ENCODE assay signal across 8 cellular contexts in the genomic region with DNA sequence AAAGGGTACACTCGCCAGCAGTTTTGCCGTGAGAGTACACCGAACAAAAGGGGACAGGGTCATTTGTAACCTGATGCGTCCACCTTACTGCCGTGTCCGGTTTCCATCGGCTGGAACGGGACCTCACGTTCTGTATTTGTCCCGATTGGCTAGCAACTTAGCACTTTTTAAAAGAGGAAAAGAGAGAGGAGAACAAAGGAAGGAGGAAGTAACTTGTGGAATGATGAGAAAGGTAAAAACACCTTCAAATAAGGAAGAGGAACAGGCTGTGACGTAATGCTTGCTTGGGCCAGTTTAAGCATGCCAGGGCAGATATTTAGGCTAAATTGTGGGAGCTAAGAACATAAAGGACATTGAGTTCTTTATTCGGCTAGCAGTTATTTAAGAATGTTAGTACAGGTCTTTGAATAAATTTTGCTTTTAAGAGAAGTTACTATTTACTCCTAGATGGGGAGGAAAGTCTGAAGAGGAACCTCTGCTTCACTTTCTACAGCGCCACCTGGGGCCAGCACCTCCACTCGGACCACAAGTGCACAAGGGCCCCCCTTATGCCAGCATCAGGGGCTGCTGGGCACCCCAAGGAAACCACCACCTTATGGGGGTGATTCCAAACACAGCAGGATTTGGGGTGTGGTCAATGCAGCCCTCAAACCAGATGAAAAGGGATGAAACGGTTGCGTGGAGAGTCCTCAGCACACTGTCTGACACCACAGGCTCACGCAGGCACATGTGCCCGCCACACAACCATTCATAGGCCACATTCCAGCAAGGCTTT. TPM values are rescaled to one million over a fixed set of nuclear protein-coding genes. Genes with fewer than 3 reads are reported as not detected.
A peak's percentile ranks its signal among the peaks of the same experiment; 100 is the strongest.
DNase-seq lines count a peak whose midpoint lies in the region; FAIRE-seq and TF ChIP-seq lines count a peak whose summit lies in the region.

No MANE protein-coding gene starts in this region.

- intact Hi-C loops in esophagus muscularis mucosa (cut with DNase I), result loop anchor here (5.0 kb wide), 2 partner anchors 40 to 80 kb away; a partner anchor contains a TSS

- H3K27me3 ChIP-seq in ACC112 (ENCODE audit: insufficient read depth, low read length) (no peaks in the 10 kb centered on the region), esophagus muscularis mucosa (peaks cover 0 to 44% (median 4%) of the 10 kb centered on the region in 4 donors)

- peak overlapping the region; percentile 97 for H3K27ac Mint-ChIP-seq in T-helper 2 cell treated with Interferon-gamma antibody and Interleukin-4, amounts not matched to agents 5 μg/mL and 100 μg/mL, for 36 hours
- peak overlapping the region; percentile 87 for H3K27ac Mint-ChIP-seq in stimulated activated naive CD8-positive, alpha-beta T cell treated with anti-CD3 and anti-CD28 coated beads, Interleukin-15, Interleukin-2, amounts not matched to agents 100 ng/mL and 50 ng/mL, for 24 hours

- peaks cover 33% of the 10 kb centered on the region for H3K4me1 Mint-ChIP-seq in T-helper 2 cell treated with Interferon-gamma antibody and Interleukin-4, amounts not matched to agents 5 μg/mL and 100 μg/mL, for 36 hours (ENCODE audit: low read depth)
- H3K4me1 Mint-ChIP-seq in stimulated activated naive CD8-positive, alpha-beta T cell treated with anti-CD3 and anti-CD28 coated beads, Interleukin-15, Interleukin-2, amounts not matched to agents 100 ng/mL and 50 ng/mL, for 24 hours (ENCODE audit: low read depth), result peaks cover 44% of the 10 kb centered on the region

- DNase-seq in GM12892 (ENCODE audit: insufficient read length), result no peak
- DNase-seq in T-helper 2 cell treated with Interferon-gamma antibody and Interleukin-4, amounts not matched to agents 5 μg/mL and 100 μg/mL, for 36 hours (ENCODE audit: low spot score), result no peak
- no peak for DNase-seq in esophagus muscularis mucosa (ENCODE audit: extremely low spot score)
- DNase-seq in hepatic stellate cell (ENCODE audit: low spot score), result no peak
- no peak for DNase-seq in dedifferentiated amniotic fluid mesenchymal stem cell (ENCODE audit: extremely low spot score)
- DNase-seq in NCI-H2081 (lab: John Stamatoyannopoulos, UW), result no peak

- 31% methylated on average over 17 of the region's 18 CpGs for WGBS in esophagus muscularis mucosa

- TF ChIP-seq EP300 in esophagus muscularis mucosa (IDR thresholded peaks at IDR 0.05), result no peak

- peak overlapping the region; percentile 88 for H3K4me3 Mint-ChIP-seq in T-helper 2 cell treated with Interferon-gamma antibody and Interleukin-4, amounts not matched to agents 5 μg/mL and 100 μg/mL, for 36 hours
- peak overlapping the region; percentile 75 for H3K4me3 Mint-ChIP-seq in stimulated activated naive CD8-positive, alpha-beta T cell treated with anti-CD3 and anti-CD28 coated beads, Interleukin-15, Interleukin-2, amounts not matched to agents 100 ng/mL and 50 ng/mL, for 24 hours

- TF ChIP-seq CTCF in esophagus muscularis mucosa (IDR thresholded peaks at IDR 0.05), result no peak

- no peak overlapping the region for H2AFZ ChIP-seq in ACC112 (ENCODE audit: low read length, unreplicated experiment)

- H3K9me3 ChIP-seq in esophagus muscularis mucosa, result no peaks in the 10 kb centered on the region

- no peaks in the 10 kb centered on the region for H3K27me3 Mint-ChIP-seq in T-helper 2 cell treated with Interferon-gamma antibody and Interleukin-4, amounts not matched to agents 5 μg/mL and 100 μg/mL, for 36 hours (ENCODE audit: low read depth)
- H3K27me3 Mint-ChIP-seq in stimulated activated naive CD8-positive, alpha-beta T cell treated with anti-CD3 and anti-CD28 coated beads, Interleukin-15, Interleukin-2, amounts not matched to agents 100 ng/mL and 50 ng/mL, for 24 hours, result no peaks in the 10 kb centered on the region

- H3K36me3 ChIP-seq in ACC112 (ENCODE audit: insufficient read depth, low read length), result no peaks in the 10 kb centered on the region
- H3K36me3 ChIP-seq in esophagus muscularis mucosa, result peaks cover 0 to 17% (median 15%) of the 10 kb centered on the region in 4 donors

- no peaks in the 10 kb centered on the region for H3K9me3 Mint-ChIP-seq in T-helper 2 cell treated with Interferon-gamma antibody and Interleukin-4, amounts not matched to agents 5 μg/mL and 100 μg/mL, for 36 hours
- H3K9me3 Mint-ChIP-seq in stimulated activated naive CD8-positive, alpha-beta T cell treated with anti-CD3 and anti-CD28 coated beads, Interleukin-15, Interleukin-2, amounts not matched to agents 100 ng/mL and 50 ng/mL, for 24 hours, result no peaks in the 10 kb centered on the region

- H3K79me2 ChIP-seq in ACC112 (ENCODE audit: control insufficient read depth, insufficient read depth, low read length, unreplicated experiment), result no peaks in the 10 kb centered on the region

- H3K4me1 ChIP-seq in ACC112 (ENCODE audit: control insufficient read depth, insufficient read depth, low read length, unreplicated experiment), result peaks cover 14% of the 10 kb centered on the region
- H3K4me1 ChIP-seq in esophagus muscularis mucosa, result peaks cover 31 to 47% (median 37%) of the 10 kb centered on the region in 4 donors

- TF ChIP-seq POLR2A in GM12892 (IDR thresholded peaks at IDR 0.05; ENCODE audit: low read depth, low read length), result no peak
- no peak for TF ChIP-seq POLR2A in esophagus muscularis mucosa (IDR thresholded peaks at IDR 0.05; ENCODE audit: low read depth)

- H3K27ac ChIP-seq in ACC112 (ENCODE audit: low read depth, low read length), result no peak overlapping the region
- H3K27ac ChIP-seq in esophagus muscularis mucosa (replicated peaks in 1 of 4), result peak overlapping the region in 3 of 4 donors; percentile 2 to 34 (median 19)

- H3K4me3 ChIP-seq in ACC112 (ENCODE audit: low read depth, low read length), result peak overlapping the region; percentile 65
- H3K4me3 ChIP-seq in esophagus muscularis mucosa, result peak overlapping the region in 1 of 4 donors; percentile 50

- H3K36me3 Mint-ChIP-seq in T-helper 2 cell treated with Interferon-gamma antibody and Interleukin-4, amounts not matched to agents 5 μg/mL and 100 μg/mL, for 36 hours (ENCODE audit: low read depth), result peaks cover 6% of the 10 kb centered on the region
- no peaks in the 10 kb centered on the region for H3K36me3 Mint-ChIP-seq in stimulated activated naive CD8-positive, alpha-beta T cell treated with anti-CD3 and anti-CD28 coated beads, Interleukin-15, Interleukin-2, amounts not matched to agents 100 ng/mL and 50 ng/mL, for 24 hours (ENCODE audit: low read depth)

- FAIRE-seq in GM12892 (lab: Jason Lieb, UNC), result peak; percentile 71

RNA-seq across cellular contexts. Expression of a gene that starts 5.8 kb away (rescaled TPM):
- 4.3 TPM for polyA plus RNA-seq in GM12892 (2012; ENCODE audit: missing spikeins)
- 10 to 100 TPM; 24.5 to 49.4 (median 28.8) TPM for total RNA-seq in esophagus muscularis mucosa

RNA-seq across cellular contexts. Expression of a gene that starts 21.5 kb away (rescaled TPM):
- polyA plus RNA-seq in GM12892 (2012; ENCODE audit: missing spikeins), result 0.23 TPM
- total RNA-seq in esophagus muscularis mucosa, result 1 to 10 TPM; 1.2 to 4.2 (median 3.4) TPM

RNA-seq across cellular contexts. Expression of a gene that starts 39.5 kb away (rescaled TPM):
- polyA plus RNA-seq in GM12892 (2012; ENCODE audit: missing spikeins), result 65.1 TPM
- total RNA-seq in esophagus muscularis mucosa, result 10 to 100 TPM; 20.7 to 43.5 (median 33.0) TPM

RNA-seq across cellular contexts. Expression of a gene that starts 43.9 kb away (rescaled TPM):
- 56.2 TPM for polyA plus RNA-seq in GM12892 (2012; ENCODE audit: missing spikeins)
- 10 to 100 TPM in 2 of 4 donors, 1 to 10 TPM in 2; 5.0 to 19.6 (median 14.6) TPM for total RNA-seq in esophagus muscularis mucosa

RNA-seq across cellular contexts. Expression of a gene that starts 50.5 kb away (rescaled TPM):
- polyA plus RNA-seq in GM12892 (2012; ENCODE audit: missing spikeins), result not detected
- total RNA-seq in esophagus muscularis mucosa, result 10 to 100 TPM in 3 of 4 donors, 1 to 10 TPM in 1; 7.0 to 21.1 (median 16.0) TPM
